Comparison of ENCODE assay signal across 1 cellular context in the genomic region with DNA sequence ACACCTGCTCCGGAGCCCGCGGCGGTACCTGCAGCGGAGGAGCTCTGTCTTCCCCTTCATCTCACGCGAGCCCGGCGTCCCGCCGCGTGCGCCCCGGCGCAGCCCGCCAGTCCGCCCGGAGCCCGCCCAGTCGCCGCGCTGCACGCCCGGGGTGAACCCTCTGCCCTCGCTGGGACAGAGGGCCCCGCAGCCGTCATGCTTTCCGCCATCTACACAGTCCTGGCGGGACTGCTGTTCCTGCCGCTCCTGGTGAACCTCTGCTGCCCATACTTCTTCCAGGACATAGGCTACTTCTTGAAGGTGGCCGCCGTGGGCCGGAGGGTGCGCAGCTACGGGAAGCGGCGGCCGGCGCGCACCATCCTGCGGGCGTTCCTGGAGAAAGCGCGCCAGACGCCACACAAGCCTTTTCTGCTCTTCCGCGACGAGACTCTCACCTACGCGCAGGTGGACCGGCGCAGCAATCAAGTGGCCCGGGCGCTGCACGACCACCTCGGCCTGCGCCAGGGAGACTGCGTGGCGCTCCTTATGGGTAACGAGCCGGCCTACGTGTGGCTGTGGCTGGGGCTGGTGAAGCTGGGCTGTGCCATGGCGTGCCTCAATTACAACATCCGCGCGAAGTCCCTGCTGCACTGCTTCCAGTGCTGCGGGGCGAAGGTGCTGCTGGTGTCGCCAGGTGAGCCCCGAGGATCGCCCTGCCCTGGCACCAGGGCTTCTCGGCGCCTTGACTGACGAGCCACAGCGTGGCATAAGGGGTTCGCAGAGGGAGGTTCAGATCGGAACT.
A peak's percentile ranks its signal among the peaks of the same experiment; 100 is the strongest.
TF ChIP-seq lines count a peak whose summit lies in the region.

No MANE protein-coding gene starts in this region.

TF ChIP-seq in HepG2, 621 proteins besides CTCF, POLR2A, EP300 and RAD21 (continued from another document and continues in another):
- TF ChIP-seq ZNF280B (CRISPR knock-in tag; IDR thresholded peaks at IDR 0.05; ENCODE audit: borderline replicate concordance): no peak
- peak; percentile 76 for TF ChIP-seq ARNT2 (CRISPR knock-in tag; IDR thresholded peaks at IDR 0.05; ENCODE audit: low read depth)
- TF ChIP-seq AGO2 (optimal IDR thresholded peaks at IDR 0.05; ENCODE audit: low read depth, low read length): peak; percentile 45
- TF ChIP-seq SYNCRIP (IDR thresholded peaks at IDR 0.05; ENCODE audit: insufficient read depth, low read depth, low read length): no peak
- no peak for TF ChIP-seq ZNF441 (CRISPR knock-in tag; IDR thresholded peaks at IDR 0.05; ENCODE audit: borderline replicate concordance)
- TF ChIP-seq ZNF121 (CRISPR knock-in tag; IDR thresholded peaks at IDR 0.05): no peak
- TF ChIP-seq NFKBIZ (CRISPR knock-in tag; IDR thresholded peaks at IDR 0.05): no peak
- TF ChIP-seq ESRRA (CRISPR knock-in tag; IDR thresholded peaks at IDR 0.05; ENCODE audit: low read depth): no peak
- TF ChIP-seq MXD4 (CRISPR knock-in tag; IDR thresholded peaks at IDR 0.05): no peak
- TF ChIP-seq, protein P1, sequence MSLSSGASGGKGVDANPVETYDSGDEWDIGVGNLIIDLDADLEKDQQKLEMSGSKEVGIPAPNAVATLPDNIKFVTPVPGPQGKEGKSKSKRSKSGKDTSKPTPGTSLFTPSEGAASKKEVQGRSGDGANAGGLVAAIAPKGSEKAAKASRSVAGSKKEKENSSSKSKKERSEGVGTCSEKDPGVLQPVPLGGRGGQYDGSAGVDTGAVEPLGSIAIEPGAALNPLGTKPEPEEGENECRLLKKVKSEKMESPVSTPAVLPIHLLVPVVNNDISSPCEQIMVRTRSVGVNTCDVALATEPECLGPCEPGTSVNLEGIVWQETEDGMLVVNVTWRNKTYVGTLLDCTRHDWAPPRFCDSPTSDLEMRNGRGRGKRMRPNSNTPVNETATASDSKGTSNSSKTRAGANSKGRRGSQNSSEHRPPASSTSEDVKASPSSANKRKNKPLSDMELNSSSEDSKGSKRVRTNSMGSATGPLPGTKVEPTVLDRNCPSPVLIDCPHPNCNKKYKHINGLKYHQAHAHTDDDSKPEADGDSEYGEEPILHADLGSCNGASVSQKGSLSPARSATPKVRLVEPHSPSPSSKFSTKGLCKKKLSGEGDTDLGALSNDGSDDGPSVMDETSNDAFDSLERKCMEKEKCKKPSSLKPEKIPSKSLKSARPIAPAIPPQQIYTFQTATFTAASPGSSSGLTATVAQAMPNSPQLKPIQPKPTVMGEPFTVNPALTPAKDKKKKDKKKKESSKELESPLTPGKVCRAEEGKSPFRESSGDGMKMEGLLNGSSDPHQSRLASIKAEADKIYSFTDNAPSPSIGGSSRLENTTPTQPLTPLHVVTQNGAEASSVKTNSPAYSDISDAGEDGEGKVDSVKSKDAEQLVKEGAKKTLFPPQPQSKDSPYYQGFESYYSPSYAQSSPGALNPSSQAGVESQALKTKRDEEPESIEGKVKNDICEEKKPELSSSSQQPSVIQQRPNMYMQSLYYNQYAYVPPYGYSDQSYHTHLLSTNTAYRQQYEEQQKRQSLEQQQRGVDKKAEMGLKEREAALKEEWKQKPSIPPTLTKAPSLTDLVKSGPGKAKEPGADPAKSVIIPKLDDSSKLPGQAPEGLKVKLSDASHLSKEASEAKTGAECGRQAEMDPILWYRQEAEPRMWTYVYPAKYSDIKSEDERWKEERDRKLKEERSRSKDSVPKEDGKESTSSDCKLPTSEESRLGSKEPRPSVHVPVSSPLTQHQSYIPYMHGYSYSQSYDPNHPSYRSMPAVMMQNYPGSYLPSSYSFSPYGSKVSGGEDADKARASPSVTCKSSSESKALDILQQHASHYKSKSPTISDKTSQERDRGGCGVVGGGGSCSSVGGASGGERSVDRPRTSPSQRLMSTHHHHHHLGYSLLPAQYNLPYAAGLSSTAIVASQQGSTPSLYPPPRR (CRISPR knock-in tag; IDR thresholded peaks at IDR 0.05; ENCODE audit: borderline replicate concordance): peak; percentile 44; the same call in 1 of the 2 replicates
- TF ChIP-seq HNRNPK (IDR thresholded peaks at IDR 0.05; ENCODE audit: low read depth, low read length, poor library complexity, severe bottlenecking): no peak
- TF ChIP-seq ZNF317 (CRISPR knock-in tag; IDR thresholded peaks at IDR 0.05): no peak
- TF ChIP-seq POGK (CRISPR knock-in tag; conservative IDR thresholded peaks at IDR 0.05): peak; percentile 76
- TF ChIP-seq ATAD3A (CRISPR knock-in tag; IDR thresholded peaks at IDR 0.05): no peak
- no peak for TF ChIP-seq ZNF7 (CRISPR knock-in tag; IDR thresholded peaks at IDR 0.05)
- peak; percentile 17; the same call in 1 of the 2 replicates for TF ChIP-seq POGZ (CRISPR knock-in tag; IDR thresholded peaks at IDR 0.05)
- TF ChIP-seq ZSCAN21 (CRISPR knock-in tag; IDR thresholded peaks at IDR 0.05; ENCODE audit: borderline replicate concordance): no peak
- TF ChIP-seq MNT (IDR thresholded peaks at IDR 0.05): no peak
- no peak for TF ChIP-seq ZNF75D (CRISPR knock-in tag; IDR thresholded peaks at IDR 0.05; ENCODE audit: borderline replicate concordance)
- TF ChIP-seq NCOR1 (IDR thresholded peaks at IDR 0.05; ENCODE audit: borderline replicate concordance, low read length): no peak
- TF ChIP-seq ZNF598 (CRISPR knock-in tag; IDR thresholded peaks at IDR 0.05; ENCODE audit: borderline replicate concordance): 0 out of 2 replicates have a peak, but pooled peaks have one; percentile 16
- TF ChIP-seq MAFG (CRISPR knock-in tag; IDR thresholded peaks at IDR 0.05): no peak
- TF ChIP-seq SOX13 (IDR thresholded peaks at IDR 0.05): no peak
- TF ChIP-seq SOX13 (CRISPR knock-in tag; conservative IDR thresholded peaks at IDR 0.05 in 1 of 2, IDR thresholded peaks at IDR 0.05 in 1 of 2): no peak
- peak; percentile 19; the same call in 1 of the 2 replicates for TF ChIP-seq SMAD1 (CRISPR knock-in tag; IDR thresholded peaks at IDR 0.05; ENCODE audit: borderline replicate concordance, low read depth)
- TF ChIP-seq, protein P2, sequence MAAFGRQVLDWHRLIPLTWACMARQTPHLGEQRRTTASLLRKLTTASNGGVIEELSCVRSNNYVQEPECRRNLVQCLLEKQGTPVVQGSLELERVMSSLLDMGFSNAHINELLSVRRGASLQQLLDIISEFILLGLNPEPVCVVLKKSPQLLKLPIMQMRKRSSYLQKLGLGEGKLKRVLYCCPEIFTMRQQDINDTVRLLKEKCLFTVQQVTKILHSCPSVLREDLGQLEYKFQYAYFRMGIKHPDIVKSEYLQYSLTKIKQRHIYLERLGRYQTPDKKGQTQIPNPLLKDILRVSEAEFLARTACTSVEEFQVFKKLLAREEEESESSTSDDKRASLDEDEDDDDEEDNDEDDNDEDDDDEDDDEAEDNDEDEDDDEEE (CRISPR knock-in tag; IDR thresholded peaks at IDR 0.05): peak; percentile 30; the same call in 1 of the 2 replicates
- TF ChIP-seq NKX3-1 (CRISPR knock-in tag; IDR thresholded peaks at IDR 0.05): no peak
- peak; percentile 88 for TF ChIP-seq ATF7-NPFF (CRISPR knock-in tag; IDR thresholded peaks at IDR 0.05; ENCODE audit: low read depth)
- no peak; the same call in 1 of the 2 replicates for TF ChIP-seq MEIS1 (CRISPR knock-in tag; IDR thresholded peaks at IDR 0.05; ENCODE audit: borderline replicate concordance)
- TF ChIP-seq HCFC1 (IDR thresholded peaks at IDR 0.05; ENCODE audit: low read depth, low read length): no peak
- no peak for TF ChIP-seq ZNF367 (CRISPR knock-in tag; IDR thresholded peaks at IDR 0.05; ENCODE audit: borderline replicate concordance)
- TF ChIP-seq KLF15 (CRISPR knock-in tag; IDR thresholded peaks at IDR 0.05; ENCODE audit: borderline replicate concordance): 0 out of 2 replicates have a peak, but pooled peaks have one; percentile 11
- TF ChIP-seq NR2F6 (IDR thresholded peaks at IDR 0.05): no peak
- TF ChIP-seq NR2F6 (CRISPR knock-in tag; IDR thresholded peaks at IDR 0.05): no peak
- TF ChIP-seq RBM39 (IDR thresholded peaks at IDR 0.05; ENCODE audit: low read depth, low read length, poor library complexity, severe bottlenecking): peak; percentile 65
- peak; percentile 88 for TF ChIP-seq ZNF431 (CRISPR knock-in tag; IDR thresholded peaks at IDR 0.05; ENCODE audit: borderline replicate concordance, low read depth)
- TF ChIP-seq, protein P3, sequence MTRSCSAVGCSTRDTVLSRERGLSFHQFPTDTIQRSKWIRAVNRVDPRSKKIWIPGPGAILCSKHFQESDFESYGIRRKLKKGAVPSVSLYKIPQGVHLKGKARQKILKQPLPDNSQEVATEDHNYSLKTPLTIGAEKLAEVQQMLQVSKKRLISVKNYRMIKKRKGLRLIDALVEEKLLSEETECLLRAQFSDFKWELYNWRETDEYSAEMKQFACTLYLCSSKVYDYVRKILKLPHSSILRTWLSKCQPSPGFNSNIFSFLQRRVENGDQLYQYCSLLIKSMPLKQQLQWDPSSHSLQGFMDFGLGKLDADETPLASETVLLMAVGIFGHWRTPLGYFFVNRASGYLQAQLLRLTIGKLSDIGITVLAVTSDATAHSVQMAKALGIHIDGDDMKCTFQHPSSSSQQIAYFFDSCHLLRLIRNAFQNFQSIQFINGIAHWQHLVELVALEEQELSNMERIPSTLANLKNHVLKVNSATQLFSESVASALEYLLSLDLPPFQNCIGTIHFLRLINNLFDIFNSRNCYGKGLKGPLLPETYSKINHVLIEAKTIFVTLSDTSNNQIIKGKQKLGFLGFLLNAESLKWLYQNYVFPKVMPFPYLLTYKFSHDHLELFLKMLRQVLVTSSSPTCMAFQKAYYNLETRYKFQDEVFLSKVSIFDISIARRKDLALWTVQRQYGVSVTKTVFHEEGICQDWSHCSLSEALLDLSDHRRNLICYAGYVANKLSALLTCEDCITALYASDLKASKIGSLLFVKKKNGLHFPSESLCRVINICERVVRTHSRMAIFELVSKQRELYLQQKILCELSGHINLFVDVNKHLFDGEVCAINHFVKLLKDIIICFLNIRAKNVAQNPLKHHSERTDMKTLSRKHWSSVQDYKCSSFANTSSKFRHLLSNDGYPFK (CRISPR knock-in tag; IDR thresholded peaks at IDR 0.05; ENCODE audit: borderline replicate concordance): no peak
- TF ChIP-seq ERF (CRISPR knock-in tag; IDR thresholded peaks at IDR 0.05): no peak
- TF ChIP-seq, protein P4, sequence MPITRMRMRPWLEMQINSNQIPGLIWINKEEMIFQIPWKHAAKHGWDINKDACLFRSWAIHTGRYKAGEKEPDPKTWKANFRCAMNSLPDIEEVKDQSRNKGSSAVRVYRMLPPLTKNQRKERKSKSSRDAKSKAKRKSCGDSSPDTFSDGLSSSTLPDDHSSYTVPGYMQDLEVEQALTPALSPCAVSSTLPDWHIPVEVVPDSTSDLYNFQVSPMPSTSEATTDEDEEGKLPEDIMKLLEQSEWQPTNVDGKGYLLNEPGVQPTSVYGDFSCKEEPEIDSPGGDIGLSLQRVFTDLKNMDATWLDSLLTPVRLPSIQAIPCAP (CRISPR knock-in tag; IDR thresholded peaks at IDR 0.05; ENCODE audit: low read depth): no peak
- no peak for TF ChIP-seq HNRNPH1 (optimal IDR thresholded peaks at IDR 0.05; ENCODE audit: low read depth, low read length)
- no peak for TF ChIP-seq CREM (IDR thresholded peaks at IDR 0.05)
- no peak for TF ChIP-seq CREM (CRISPR knock-in tag; IDR thresholded peaks at IDR 0.05)
- TF ChIP-seq ZMYM3 (CRISPR knock-in tag; IDR thresholded peaks at IDR 0.05): no peak
- no peak for TF ChIP-seq EED (CRISPR knock-in tag; IDR thresholded peaks at IDR 0.05)
- TF ChIP-seq, protein P5, sequence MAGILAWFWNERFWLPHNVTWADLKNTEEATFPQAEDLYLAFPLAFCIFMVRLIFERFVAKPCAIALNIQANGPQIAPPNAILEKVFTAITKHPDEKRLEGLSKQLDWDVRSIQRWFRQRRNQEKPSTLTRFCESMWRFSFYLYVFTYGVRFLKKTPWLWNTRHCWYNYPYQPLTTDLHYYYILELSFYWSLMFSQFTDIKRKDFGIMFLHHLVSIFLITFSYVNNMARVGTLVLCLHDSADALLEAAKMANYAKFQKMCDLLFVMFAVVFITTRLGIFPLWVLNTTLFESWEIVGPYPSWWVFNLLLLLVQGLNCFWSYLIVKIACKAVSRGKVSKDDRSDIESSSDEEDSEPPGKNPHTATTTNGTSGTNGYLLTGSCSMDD (CRISPR knock-in tag; IDR thresholded peaks at IDR 0.05): no peak
- TF ChIP-seq SNAPC5 (CRISPR knock-in tag; IDR thresholded peaks at IDR 0.05; ENCODE audit: borderline replicate concordance): no peak
- TF ChIP-seq ZNF460 (CRISPR knock-in tag; IDR thresholded peaks at IDR 0.05; ENCODE audit: borderline replicate concordance): no peak
- no peak for TF ChIP-seq SMARCE1 (IDR thresholded peaks at IDR 0.05; ENCODE audit: borderline replicate concordance)
- no peak for TF ChIP-seq KAT2B (IDR thresholded peaks at IDR 0.05; ENCODE audit: borderline replicate concordance, low read depth, low read length)
- no peak for TF ChIP-seq ATF7 (IDR thresholded peaks at IDR 0.05)
- no peak for TF ChIP-seq ATF7 (CRISPR knock-in tag; IDR thresholded peaks at IDR 0.05)
- TF ChIP-seq ZEB1 (IDR thresholded peaks at IDR 0.05; ENCODE audit: insufficient replicate concordance, low read depth): peak; percentile 82
